Comparison of ENCODE assay signal across 8 cellular contexts in the genomic region with DNA sequence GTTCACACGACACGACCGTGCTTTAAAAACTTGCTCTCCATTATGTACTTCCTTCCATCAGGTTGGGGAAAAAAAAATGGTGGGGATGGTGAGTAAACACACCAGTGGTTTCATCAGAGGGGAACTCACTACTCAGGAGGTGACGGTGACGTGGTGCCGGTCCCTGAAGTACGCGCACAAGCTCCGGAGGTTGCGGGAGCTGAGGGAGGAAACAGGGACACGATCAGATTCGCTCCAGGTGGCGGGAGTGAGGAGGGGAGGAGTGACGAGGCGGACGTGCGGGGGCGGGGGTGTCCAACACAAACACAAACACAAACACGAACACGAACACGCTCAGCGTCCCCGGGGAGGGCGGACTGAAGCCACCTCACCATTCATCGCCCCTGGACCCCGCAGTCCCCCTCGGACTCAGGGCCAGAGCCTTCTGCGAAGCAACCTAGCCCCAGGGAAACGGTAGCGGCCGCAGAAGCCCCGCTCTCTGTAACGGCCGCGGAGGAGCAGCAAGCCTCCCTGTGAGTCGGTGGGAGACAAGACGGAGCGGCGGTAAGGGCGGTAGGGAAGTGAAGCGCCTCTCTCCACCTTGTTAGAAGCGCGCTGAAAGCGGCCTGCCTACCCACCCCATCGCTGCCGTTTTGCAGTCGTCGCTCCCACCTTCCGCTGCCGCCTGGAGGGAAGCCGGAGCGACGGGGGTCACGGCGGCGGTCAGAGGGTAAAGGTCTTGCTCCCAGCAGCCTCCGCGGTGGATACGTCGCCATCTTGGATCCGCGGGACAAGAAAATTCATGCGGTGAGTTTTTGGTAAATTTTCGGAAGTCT. TPM values are rescaled to one million over a fixed set of nuclear protein-coding genes. Genes with fewer than 3 reads are reported as not detected.
A peak's percentile ranks its signal among the peaks of the same experiment; 100 is the strongest.
DNase-seq lines count a peak whose midpoint lies in the region; ATAC-seq, FAIRE-seq and TF ChIP-seq lines count a peak whose summit lies in the region.

A gene with protein sequence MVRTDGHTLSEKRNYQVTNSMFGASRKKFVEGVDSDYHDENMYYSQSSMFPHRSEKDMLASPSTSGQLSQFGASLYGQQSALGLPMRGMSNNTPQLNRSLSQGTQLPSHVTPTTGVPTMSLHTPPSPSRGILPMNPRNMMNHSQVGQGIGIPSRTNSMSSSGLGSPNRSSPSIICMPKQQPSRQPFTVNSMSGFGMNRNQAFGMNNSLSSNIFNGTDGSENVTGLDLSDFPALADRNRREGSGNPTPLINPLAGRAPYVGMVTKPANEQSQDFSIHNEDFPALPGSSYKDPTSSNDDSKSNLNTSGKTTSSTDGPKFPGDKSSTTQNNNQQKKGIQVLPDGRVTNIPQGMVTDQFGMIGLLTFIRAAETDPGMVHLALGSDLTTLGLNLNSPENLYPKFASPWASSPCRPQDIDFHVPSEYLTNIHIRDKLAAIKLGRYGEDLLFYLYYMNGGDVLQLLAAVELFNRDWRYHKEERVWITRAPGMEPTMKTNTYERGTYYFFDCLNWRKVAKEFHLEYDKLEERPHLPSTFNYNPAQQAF (plus strand): TSS at position 739 of the 815 bp plus-strand sequence. CDS start 34,794 bp downstream, outside the sequence.

- peak within 1 kb of the TSS; percentile 94 to 99 (median 98) for H3K27ac ChIP-seq in transverse colon

- peak; percentile 82 for TF ChIP-seq POLR2A in GM12891 (IDR thresholded peaks at IDR 0.05; ENCODE audit: low read depth, low read length)
- TF ChIP-seq POLR2A in transverse colon (IDR thresholded peaks at IDR 0.05) = peak; percentile 72

- H3K9ac ChIP-seq in adipocyte (ENCODE audit: low read length) = peak within 1 kb of the TSS; percentile 99

- no peaks in the 10 kb centered on the region for H3K27me3 ChIP-seq in adipocyte (replicated peaks; ENCODE audit: control insufficient read depth, insufficient read depth, low read length)
- H3K27me3 ChIP-seq in transverse colon = no peaks in the 10 kb centered on the region

- ATAC-seq in HG02763 (IDR thresholded peaks at IDR 0.05; ENCODE audit: unreplicated experiment) = peak; percentile 72

- FAIRE-seq in GM12891 (lab: Jason Lieb, UNC) = peak; percentile 85

- in situ Hi-C loops in transverse colon (cut with MboI; ENCODE audit: low pct_ligation_motif_present in 1 of 4, low pct_unique_long_range_greater_than_20kb in 1 of 4, low sequenced_read_pairs in 3 of 4) = loop anchor here in 2 of 4 donors (10.0 to 25.0 kb wide), 3 partner anchors 119 to 338 kb away; a partner anchor contains a TSS

- no peak for TF ChIP-seq CTCF in transverse colon (IDR thresholded peaks at IDR 0.05)

- H3K4me1 ChIP-seq in adipocyte (ENCODE audit: control insufficient read depth, insufficient read depth, low read length) (peaks cover 35% of the 10 kb centered on the region), transverse colon (peaks cover 34 to 52% (median 42%) of the 10 kb centered on the region in 4 donors)

- DNase-seq in GM12891 (ENCODE audit: insufficient read length, low spot score) (peak; percentile 53), NCI-H1417 (lab: John Stamatoyannopoulos, UW) (peak; percentile 82 to 97 (median 97)), T follicular helper cell (ENCODE audit: low read depth) (peak; percentile 88), adipocyte (ENCODE audit: low read depth) (peak; percentile 95), cardiac septum (ENCODE audit: low spot score) (peak; percentile 93), pons (ENCODE audit: low spot score) (peak; percentile 80), transverse colon (peak; percentile 92)

- intact Hi-C loops in cardiac septum (cut with DNase I) (loop anchor here (5.0 to 10.0 kb wide), 3 partner anchors 124 to 338 kb away; a partner anchor contains a TSS), transverse colon (cut with DNase I; ENCODE audit: low total_unique reads) (no loop called here)

- no peak for TF ChIP-seq EP300 in transverse colon (IDR thresholded peaks at IDR 0.05; ENCODE audit: low read depth)

- H3K4me3 ChIP-seq in adipocyte (ENCODE audit: low read length) = peak within 1 kb of the TSS; percentile 100
- peak within 1 kb of the TSS; percentile 57 to 94 (median 87) for H3K4me3 ChIP-seq in transverse colon

- H3K9me3 ChIP-seq in adipocyte (ENCODE audit: control insufficient read depth, low read length) (peaks cover 2% of the 10 kb centered on the region), transverse colon (no peaks in the 10 kb centered on the region)

- peaks cover 24% of the 10 kb centered on the region for H3K36me3 ChIP-seq in adipocyte (ENCODE audit: control insufficient read depth, insufficient read depth, low read length, severe bottlenecking)
- H3K36me3 ChIP-seq in transverse colon = peaks cover 0 to 18% (median 0%) of the 10 kb centered on the region in 4 donors

- WGBS in transverse colon (ENCODE audit: low coverage in 1 of 2), 2 donors = 0% methylated on average over 3 to 42 of the region's 64 CpGs

TF ChIP-seq in GM12891, 5 proteins besides CTCF, POLR2A, EP300 and RAD21:
- TF ChIP-seq TAF1 (IDR thresholded peaks at IDR 0.05; ENCODE audit: low read depth, low read length) (peak; percentile 41), SPI1 (IDR thresholded peaks at IDR 0.05; ENCODE audit: low read depth, low read length) (peak; percentile 53), POLR2AphosphoS5 (IDR thresholded peaks at IDR 0.05; ENCODE audit: low read depth, low read length) (peak; percentile 78), POU2F2 (IDR thresholded peaks at IDR 0.05; ENCODE audit: low read depth, low read length) (peak; percentile 45; the same call in 1 of the 2 replicates), PAX5 (IDR thresholded peaks at IDR 0.05; ENCODE audit: insufficient read depth, low read length, severe bottlenecking) (peak; percentile 47)

RNA-seq across cellular contexts. Expression of the gene that starts here (rescaled TPM):
- 48.8 TPM for polyA plus RNA-seq in GM12891 (2012; ENCODE audit: low read depth, missing spikeins)
- 44.0 TPM for total RNA-seq in cardiac septum
- 100 to 1,000 TPM in 3 of 4 donors, 10 to 100 TPM in 1; 36.8 to 204 (median 139) TPM for total RNA-seq in transverse colon

Comparison
In these comparisons a context has a peak if more than half of its experiments do, and no peak if none do; other contexts are left out.
1. Peak in every context shown above with its lines: DNase-seq, ATAC-seq, H3K4me3 ChIP-seq and H3K27ac ChIP-seq.